ENCODE assay signal across 1 cellular context in the genomic region with DNA sequence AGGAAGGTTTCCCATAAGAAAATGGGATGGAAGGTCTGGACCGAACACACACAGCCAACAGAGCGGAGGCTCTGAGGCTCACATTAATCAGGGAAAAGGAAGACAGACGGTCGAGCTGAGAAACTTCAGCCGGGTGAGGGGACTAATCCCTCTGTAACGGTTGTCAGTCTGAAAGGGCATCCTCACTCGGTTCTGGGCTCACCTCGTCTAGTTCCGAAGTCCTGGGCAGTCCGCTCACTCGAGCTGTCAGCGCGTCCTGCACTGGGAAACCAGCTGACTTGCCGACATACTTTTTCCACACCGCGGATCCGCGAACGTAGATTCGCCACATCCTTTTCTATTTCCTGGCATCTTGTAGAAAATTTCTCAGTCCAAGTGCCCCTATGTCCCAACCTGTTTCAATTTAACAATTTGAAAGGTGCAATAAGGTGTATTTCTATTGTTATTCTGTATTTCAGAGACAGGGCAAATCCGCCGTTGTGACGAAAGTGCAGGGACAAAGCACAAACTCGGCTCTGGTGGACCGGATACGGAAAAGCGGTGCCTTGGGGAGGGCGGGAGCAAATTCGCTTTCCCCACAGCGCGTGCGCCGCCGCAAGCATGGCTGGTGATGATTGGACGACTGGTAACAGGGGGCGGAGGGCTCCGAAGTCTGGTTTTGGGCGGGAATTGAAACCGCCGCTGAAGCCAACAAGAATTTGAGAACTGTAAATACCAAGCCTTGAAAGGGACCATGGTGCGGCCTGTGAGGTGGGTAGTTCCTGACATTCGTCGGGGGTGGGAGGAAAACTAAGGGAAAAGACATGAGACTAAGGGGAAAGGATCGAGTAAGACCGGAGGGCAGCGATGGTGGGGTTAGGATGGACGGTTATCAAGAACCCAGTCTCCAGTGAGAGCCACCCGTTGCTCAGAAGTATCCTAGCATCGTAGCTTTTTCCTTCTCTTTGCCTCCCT.
A peak's percentile ranks its signal among the peaks of the same experiment; 100 is the strongest.
TF ChIP-seq lines count a peak whose summit lies in the region.

Gene RAD51AP1, plus strand, starts transcription at position 684 of the 954 bp plus-strand sequence. Its CDS starts 50 bp downstream, at position 734.

TF ChIP-seq in K562, 482 proteins besides CTCF, POLR2A, EP300 and RAD21 (continued from another document and continues in another):
- TF ChIP-seq, protein P1, sequence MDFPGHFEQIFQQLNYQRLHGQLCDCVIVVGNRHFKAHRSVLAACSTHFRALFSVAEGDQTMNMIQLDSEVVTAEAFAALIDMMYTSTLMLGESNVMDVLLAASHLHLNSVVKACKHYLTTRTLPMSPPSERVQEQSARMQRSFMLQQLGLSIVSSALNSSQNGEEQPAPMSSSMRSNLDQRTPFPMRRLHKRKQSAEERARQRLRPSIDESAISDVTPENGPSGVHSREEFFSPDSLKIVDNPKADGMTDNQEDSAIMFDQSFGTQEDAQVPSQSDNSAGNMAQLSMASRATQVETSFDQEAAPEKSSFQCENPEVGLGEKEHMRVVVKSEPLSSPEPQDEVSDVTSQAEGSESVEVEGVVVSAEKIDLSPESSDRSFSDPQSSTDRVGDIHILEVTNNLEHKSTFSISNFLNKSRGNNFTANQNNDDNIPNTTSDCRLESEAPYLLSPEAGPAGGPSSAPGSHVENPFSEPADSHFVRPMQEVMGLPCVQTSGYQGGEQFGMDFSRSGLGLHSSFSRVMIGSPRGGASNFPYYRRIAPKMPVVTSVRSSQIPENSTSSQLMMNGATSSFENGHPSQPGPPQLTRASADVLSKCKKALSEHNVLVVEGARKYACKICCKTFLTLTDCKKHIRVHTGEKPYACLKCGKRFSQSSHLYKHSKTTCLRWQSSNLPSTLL (IDR thresholded peaks at IDR 0.05) = peak; percentile 89
- TF ChIP-seq KLF16 (IDR thresholded peaks at IDR 0.05) (no peak), CC2D1A (IDR thresholded peaks at IDR 0.05) (0 out of 2 replicates have a peak, but pooled peaks have one; percentile 30), NRF1 (conservative IDR thresholded peaks at IDR 0.05 in 1 of 2, IDR thresholded peaks at IDR 0.05 in 1 of 2) (peak; percentile 95 to 96), RBBP5 (IDR thresholded peaks at IDR 0.05; ENCODE audit: borderline replicate concordance, insufficient read depth, low read length, poor library complexity, severe bottlenecking) (peak; percentile 42), GTF2E2 (tag; IDR thresholded peaks at IDR 0.05) (0 out of 2 replicates have a peak, but pooled peaks have one; percentile 42), KLF13 (tag; IDR thresholded peaks at IDR 0.05; ENCODE audit: borderline replicate concordance, low read depth) (0 out of 2 replicates have a peak, but pooled peaks have one; percentile 10), DLX4 (CRISPR knock-in tag; IDR thresholded peaks at IDR 0.05) (no peak), FOXK2 (conservative IDR thresholded peaks at IDR 0.05 in 1 of 2, IDR thresholded peaks at IDR 0.05 in 1 of 2; ENCODE audit: low read depth in 2 of 2) (peak; percentile 81 to 86), RAD51 (IDR thresholded peaks at IDR 0.05; ENCODE audit: borderline replicate concordance, low read depth) (peak; percentile 24; the same call in 1 of the 2 replicates), POLR2H (tag; IDR thresholded peaks at IDR 0.05; ENCODE audit: low read depth) (peak; percentile 85), PRMT5 (CRISPR knock-in tag; IDR thresholded peaks at IDR 0.05) (no peak), FOXP4 (CRISPR knock-in tag; IDR thresholded peaks at IDR 0.05; ENCODE audit: borderline replicate concordance) (no peak), BRD9 (IDR thresholded peaks at IDR 0.05; ENCODE audit: low read depth, partially characterized antibody) (peak; percentile 68), HDAC1 (IDR thresholded peaks at IDR 0.05) (peak in 1 of 2 experiments; percentile 80; a peak in 3 of 4 replicates), DACH1 (IDR thresholded peaks at IDR 0.05; ENCODE audit: partially characterized antibody) (peak; percentile 94), PTTG1 (tag; IDR thresholded peaks at IDR 0.05; ENCODE audit: low read depth) (no peak), ZNF23 (CRISPR knock-in tag; IDR thresholded peaks at IDR 0.05) (no peak), ZNF764 (CRISPR knock-in tag; IDR thresholded peaks at IDR 0.05; ENCODE audit: low read depth) (no peak), CHCHD3 (CRISPR knock-in tag; IDR thresholded peaks at IDR 0.05) (no peak), ZFP1 (CRISPR knock-in tag; IDR thresholded peaks at IDR 0.05) (no peak), PHF8 (IDR thresholded peaks at IDR 0.05; ENCODE audit: borderline replicate concordance, low read length) (peak; percentile 64; the same call in 1 of the 2 replicates), PHTF2 (CRISPR knock-in tag; IDR thresholded peaks at IDR 0.05) (no peak), SMAD1 (IDR thresholded peaks at IDR 0.05; ENCODE audit: low read depth, low read length, partially characterized antibody) (peak; percentile 26), MAFF (IDR thresholded peaks at IDR 0.05; ENCODE audit: low read length) (peak; percentile 13; the same call in 1 of the 2 replicates), E2F3 (CRISPR knock-in tag; IDR thresholded peaks at IDR 0.05) (peak; percentile 79), SIRT6 (IDR thresholded peaks at IDR 0.05; ENCODE audit: low read depth, low read length) (no peak), POLR2AphosphoS5 (IDR thresholded peaks at IDR 0.05; ENCODE audit: control insufficient read depth, insufficient read depth, low read depth, low read length) (peak; percentile 76; the same call in 1 of the 2 replicates), GABPA (tag; conservative IDR thresholded peaks at IDR 0.05; ENCODE audit: low read depth) (peak; percentile 98), DDX20 (tag; IDR thresholded peaks at IDR 0.05; ENCODE audit: low read depth) (no peak), ZNF584 (CRISPR knock-in tag; IDR thresholded peaks at IDR 0.05; ENCODE audit: low read depth) (no peak), MYNN (IDR thresholded peaks at IDR 0.05) (no peak), MYNN (CRISPR knock-in tag; IDR thresholded peaks at IDR 0.05) (no peak), CBX5 (IDR thresholded peaks at IDR 0.05; ENCODE audit: borderline replicate concordance, low read depth) (no peak), NFATC3 (IDR thresholded peaks at IDR 0.05) (peak; percentile 55; the same call in 1 of the 2 replicates), E2F4 (CRISPR knock-in tag; IDR thresholded peaks at IDR 0.05; ENCODE audit: low read depth) (peak; percentile 71; the same call in 1 of the 2 replicates), ZNF668 (CRISPR knock-in tag; IDR thresholded peaks at IDR 0.05) (no peak), ZNF134 (CRISPR knock-in tag; conservative IDR thresholded peaks at IDR 0.05) (no peak), PML (IDR thresholded peaks at IDR 0.05; ENCODE audit: low read length) (peak; percentile 11; the same call in 1 of the 2 replicates), ZFX (CRISPR knock-in tag; IDR thresholded peaks at IDR 0.05) (no peak), MEF2D (tag; conservative IDR thresholded peaks at IDR 0.05; ENCODE audit: low read depth) (no peak), SP2 (IDR thresholded peaks at IDR 0.05; ENCODE audit: extremely low read depth, low read depth, low read length, poor library complexity, severe bottlenecking) (no peak), YY1 (IDR thresholded peaks at IDR 0.05; ENCODE audit: borderline replicate concordance in 1 of 3, control insufficient read depth in 1 of 3, extremely low read depth in 1 of 3, insufficient read depth in 3 of 3, insufficient read length in 1 of 3, insufficient replicate concordance in 2 of 3, low read depth in 1 of 3, low read length in 2 of 3) (peak; percentile 32 to 83 (median 58)), TBL1XR1 (IDR thresholded peaks at IDR 0.05; ENCODE audit: low read length in 2 of 2) (peak in 1 of 2 experiments; percentile 28; a peak in 1 of 4 replicates), JUND (IDR thresholded peaks at IDR 0.05; ENCODE audit: borderline replicate concordance, low read depth, low read length) (0 out of 2 replicates have a peak, but pooled peaks have one; percentile 6), JUND (tag; IDR thresholded peaks at IDR 0.05; ENCODE audit: borderline replicate concordance, low read depth, low read length) (peak; percentile 62; the same call in 1 of the 3 replicates), TGIF2 (CRISPR knock-in tag; IDR thresholded peaks at IDR 0.05) (peak; percentile 85; the same call in 1 of the 2 replicates), CXXC5 (CRISPR knock-in tag; IDR thresholded peaks at IDR 0.05) (peak; percentile 93), TAF9B (IDR thresholded peaks at IDR 0.05; ENCODE audit: partially characterized antibody) (peak; percentile 84), BRF1 (IDR thresholded peaks at IDR 0.05; ENCODE audit: borderline replicate concordance, extremely low read depth, insufficient read length) (no peak), RNF2 (IDR thresholded peaks at IDR 0.05) (0 out of 2 replicates have a peak, but pooled peaks have one; percentile 15)
- TF ChIP-seq, protein P2, sequence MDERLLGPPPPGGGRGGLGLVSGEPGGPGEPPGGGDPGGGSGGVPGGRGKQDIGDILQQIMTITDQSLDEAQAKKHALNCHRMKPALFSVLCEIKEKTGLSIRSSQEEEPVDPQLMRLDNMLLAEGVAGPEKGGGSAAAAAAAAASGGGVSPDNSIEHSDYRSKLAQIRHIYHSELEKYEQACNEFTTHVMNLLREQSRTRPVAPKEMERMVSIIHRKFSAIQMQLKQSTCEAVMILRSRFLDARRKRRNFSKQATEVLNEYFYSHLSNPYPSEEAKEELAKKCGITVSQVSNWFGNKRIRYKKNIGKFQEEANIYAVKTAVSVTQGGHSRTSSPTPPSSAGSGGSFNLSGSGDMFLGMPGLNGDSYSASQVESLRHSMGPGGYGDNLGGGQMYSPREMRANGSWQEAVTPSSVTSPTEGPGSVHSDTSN (CRISPR knock-in tag; IDR thresholded peaks at IDR 0.05; ENCODE audit: low read depth) = no peak
- TF ChIP-seq, protein P2 (tag; conservative IDR thresholded peaks at IDR 0.05; ENCODE audit: low read depth) = peak; percentile 49; the same call in 1 of the 2 replicates
- TF ChIP-seq, protein P3, sequence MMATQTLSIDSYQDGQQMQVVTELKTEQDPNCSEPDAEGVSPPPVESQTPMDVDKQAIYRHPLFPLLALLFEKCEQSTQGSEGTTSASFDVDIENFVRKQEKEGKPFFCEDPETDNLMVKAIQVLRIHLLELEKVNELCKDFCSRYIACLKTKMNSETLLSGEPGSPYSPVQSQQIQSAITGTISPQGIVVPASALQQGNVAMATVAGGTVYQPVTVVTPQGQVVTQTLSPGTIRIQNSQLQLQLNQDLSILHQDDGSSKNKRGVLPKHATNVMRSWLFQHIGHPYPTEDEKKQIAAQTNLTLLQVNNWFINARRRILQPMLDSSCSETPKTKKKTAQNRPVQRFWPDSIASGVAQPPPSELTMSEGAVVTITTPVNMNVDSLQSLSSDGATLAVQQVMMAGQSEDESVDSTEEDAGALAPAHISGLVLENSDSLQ (IDR thresholded peaks at IDR 0.05) = peak; percentile 49; the same call in 1 of the 2 replicates
- TF ChIP-seq, protein P4, sequence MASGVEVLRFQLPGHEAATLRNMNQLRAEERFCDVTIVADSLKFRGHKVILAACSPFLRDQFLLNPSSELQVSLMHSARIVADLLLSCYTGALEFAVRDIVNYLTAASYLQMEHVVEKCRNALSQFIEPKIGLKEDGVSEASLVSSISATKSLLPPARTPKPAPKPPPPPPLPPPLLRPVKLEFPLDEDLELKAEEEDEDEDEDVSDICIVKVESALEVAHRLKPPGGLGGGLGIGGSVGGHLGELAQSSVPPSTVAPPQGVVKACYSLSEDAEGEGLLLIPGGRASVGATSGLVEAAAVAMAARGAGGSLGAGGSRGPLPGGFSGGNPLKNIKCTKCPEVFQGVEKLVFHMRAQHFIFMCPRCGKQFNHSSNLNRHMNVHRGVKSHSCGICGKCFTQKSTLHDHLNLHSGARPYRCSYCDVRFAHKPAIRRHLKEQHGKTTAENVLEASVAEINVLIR (CRISPR knock-in tag; IDR thresholded peaks at IDR 0.05) = 0 out of 2 replicates have a peak, but pooled peaks have one; percentile 41
- TF ChIP-seq, protein P5, sequence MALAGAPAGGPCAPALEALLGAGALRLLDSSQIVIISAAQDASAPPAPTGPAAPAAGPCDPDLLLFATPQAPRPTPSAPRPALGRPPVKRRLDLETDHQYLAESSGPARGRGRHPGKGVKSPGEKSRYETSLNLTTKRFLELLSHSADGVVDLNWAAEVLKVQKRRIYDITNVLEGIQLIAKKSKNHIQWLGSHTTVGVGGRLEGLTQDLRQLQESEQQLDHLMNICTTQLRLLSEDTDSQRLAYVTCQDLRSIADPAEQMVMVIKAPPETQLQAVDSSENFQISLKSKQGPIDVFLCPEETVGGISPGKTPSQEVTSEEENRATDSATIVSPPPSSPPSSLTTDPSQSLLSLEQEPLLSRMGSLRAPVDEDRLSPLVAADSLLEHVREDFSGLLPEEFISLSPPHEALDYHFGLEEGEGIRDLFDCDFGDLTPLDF (CRISPR knock-in tag; IDR thresholded peaks at IDR 0.05) = peak; percentile 52; the same call in 1 of the 2 replicates
